In the genomic region with DNA sequence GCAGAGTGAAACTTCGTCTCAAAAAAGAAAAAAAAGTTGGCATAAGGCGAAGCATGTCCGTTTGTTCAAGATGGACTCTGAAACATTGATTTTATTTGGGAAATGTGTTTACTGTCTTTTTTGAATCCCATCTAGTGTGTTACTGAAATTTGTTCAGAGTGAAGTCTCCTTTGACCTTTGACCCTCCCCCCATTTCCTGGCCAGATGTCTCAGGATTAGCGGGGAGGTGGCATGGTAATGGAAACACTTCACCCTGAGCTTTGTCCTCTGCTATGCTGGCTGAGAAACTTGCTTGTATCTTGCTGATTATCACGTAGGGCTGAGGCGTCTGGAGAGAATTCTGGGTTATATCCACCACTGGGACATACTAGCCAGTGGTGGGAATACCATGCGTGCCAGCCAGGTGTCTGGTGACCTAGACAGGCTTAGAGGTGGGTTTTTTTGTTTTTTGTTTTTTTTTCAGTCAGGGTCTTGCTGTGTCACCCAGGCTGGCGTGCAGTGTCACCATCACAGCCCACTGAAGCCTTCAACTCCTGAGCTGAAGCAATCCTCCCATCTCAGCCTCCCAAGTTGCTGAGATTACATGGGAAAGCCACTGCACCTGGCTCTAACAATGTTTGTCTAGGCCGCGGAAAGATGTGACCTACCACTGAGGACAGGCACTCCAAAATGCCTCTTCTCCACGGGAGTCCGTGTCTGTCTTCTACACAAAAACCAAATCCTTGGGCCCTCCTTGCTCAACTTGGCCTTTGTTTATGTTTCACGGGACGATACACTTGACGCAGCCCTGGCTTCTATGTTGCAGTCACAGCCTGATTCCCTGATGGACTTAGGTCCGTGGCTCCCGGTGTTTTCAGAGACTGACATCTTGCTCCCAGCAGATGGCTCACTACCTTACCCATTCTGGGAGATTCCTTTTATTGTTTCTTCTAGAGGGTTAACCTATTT, we compare ENCODE assay signal across 10 cellular contexts. TPM values are rescaled to one million over a fixed set of nuclear protein-coding genes. Genes with fewer than 3 reads are reported as not detected.
A peak's percentile ranks its signal among the peaks of the same experiment; 100 is the strongest.
DNase-seq lines count a peak whose midpoint lies in the region; ATAC-seq and TF ChIP-seq lines count a peak whose summit lies in the region.
"Had no signal": no experiment of that assay in that cellular context is flagged by ENCODE, and none has a peak within 500 bp of the region (broad histone marks: within the 10 kb centered on the region; RNA-seq: fewer than 3 reads in every experiment).

No MANE protein-coding gene starts in this region.

- no peak overlapping the region for H3K27ac ChIP-seq in Panc1 (ENCODE audit: low read length)
- H3K27ac ChIP-seq in SJCRH30: no peak overlapping the region
- no peak overlapping the region for H3K27ac ChIP-seq in prostate gland
- H3K27ac ChIP-seq: vagina had no signal

- no peaks in the 10 kb centered on the region for H3K27me3 ChIP-seq in Panc1 (ENCODE audit: control insufficient read depth, insufficient read depth, low read length)
- H3K27me3 ChIP-seq in SJCRH30: no peaks in the 10 kb centered on the region
- no peaks in the 10 kb centered on the region for H3K27me3 ChIP-seq in prostate gland (replicated peaks; ENCODE audit: insufficient read depth)
- H3K27me3 ChIP-seq: vagina had no signal

- H3K4me1 ChIP-seq in Panc1 (ENCODE audit: control insufficient read depth, insufficient read depth, low read length) (peaks cover 5% of the 10 kb centered on the region), SJCRH30 (peaks cover 29% of the 10 kb centered on the region), prostate gland (replicated peaks) (peaks cover 4% of the 10 kb centered on the region)

- intact Hi-C loops in Panc1 (cut with micrococcal nuclease; ENCODE audit: unreplicated experiment) (no loop called here), prostate gland (cut with DNase I) (no loop called here)

- POLR2A ChIA-PET in Panc1 (lab: Charles Lee): interaction anchor here (0.6 kb wide), 2 partner anchors 10 to 170 kb away, joined by 3 read pairs; no protein-coding TSS in a partner anchor

- WGBS in prostate gland: 78% methylated on average over 17 of the region's 17 CpGs

- H3K36me3 ChIP-seq in Panc1 (ENCODE audit: control insufficient read depth, insufficient read depth, low read length) (peaks cover 4% of the 10 kb centered on the region), SJCRH30 (peaks cover 16% of the 10 kb centered on the region), prostate gland (no peaks in the 10 kb centered on the region)

- TF ChIP-seq CTCF in Panc1 (IDR thresholded peaks at IDR 0.05): peak; percentile 50; the same call in 1 of the 2 replicates
- TF ChIP-seq CTCF in epithelial cell of esophagus (IDR thresholded peaks at IDR 0.05; ENCODE audit: insufficient read depth, low read depth, low read length, missing control alignments): peak; percentile 51
- TF ChIP-seq CTCF in retinal pigment epithelial cell (conservative IDR thresholded peaks at IDR 0.05; ENCODE audit: low read depth, low read length): peak; percentile 26
- TF ChIP-seq CTCF in prostate gland (IDR thresholded peaks at IDR 0.05): peak in 2 of 4 experiments; percentile 9 to 18

- H3K4me3 ChIP-seq in Panc1 (ENCODE audit: low read depth in 2 of 2, low read length in 2 of 2) (no peak overlapping the region), epithelial cell of esophagus (ENCODE audit: low read length) (no peak overlapping the region), retinal pigment epithelial cell (ENCODE audit: low read length) (no peak overlapping the region), SJCRH30 (no peak overlapping the region), prostate gland (no peak overlapping the region)
- H3K4me3 ChIP-seq: vagina had no signal

- H3K9me3 ChIP-seq in Panc1 (ENCODE audit: control insufficient read depth, insufficient read depth, low read depth, low read length) (no peaks in the 10 kb centered on the region), SJCRH30 (replicated peaks) (no peaks in the 10 kb centered on the region), prostate gland (no peaks in the 10 kb centered on the region)
- H3K9me3 ChIP-seq: vagina had no signal

- ATAC-seq in Panc1 (no peak), HG02938 (IDR thresholded peaks at IDR 0.05; ENCODE audit: unreplicated experiment) (no peak)

- no TSS peak for BruUV-seq in Panc1 (replicated peaks; lab: Mats Ljungman, UMichigan)

- in situ Hi-C loops in Panc1 (cut with HindIII; ENCODE audit: low pct_unique_long_range_greater_than_20kb, low sequenced_read_pairs): no loop called here

- DNase-seq in SIG-M5 treated with dmso at 0.1 percent for 504 hours (lab: John Stamatoyannopoulos, UW; ENCODE audit: unreplicated experiment) (peak; percentile 25), SIG-M5 (lab: John Stamatoyannopoulos, UW) (no peak), Panc1 (ENCODE audit: low read depth, low spot score) (no peak), epithelial cell of esophagus (ENCODE audit: low read depth) (peak; percentile 63), retinal pigment epithelial cell (ENCODE audit: low read depth) (no peak), SJCRH30 (no peak), prostate gland (ENCODE audit: low spot score) (no peak)
- DNase-seq: hippocampal formation had no signal

- CTCF ChIA-PET in Panc1 (lab: Charles Lee): interaction anchor here (0.6 kb wide), 2 partner anchors 87 to 135 kb away, joined by 3 to 6 read pairs; no protein-coding TSS in a partner anchor

- no peak for TF ChIP-seq POLR2A in prostate gland (IDR thresholded peaks at IDR 0.05)

RNA-seq across cellular contexts. Expression of a gene that starts 6.6 kb away (rescaled TPM):
- 35.8 TPM for total RNA-seq in Panc1 (2021; ENCODE audit: unreplicated experiment)
- 51.2 TPM for polyA plus RNA-seq in Panc1 (2012; ENCODE audit: insufficient read length)
- total RNA-seq in SJCRH30 (2014; rRNA removed; shearing (Covaris generic)): 29.0 and 31.5 TPM in 2 replicates
- total RNA-seq in prostate gland: 10 to 100 TPM; 28.1 to 28.5 TPM

RNA-seq across cellular contexts. Expression of a gene that starts 13.0 kb away (rescaled TPM):
- total RNA-seq in Panc1 (2021; ENCODE audit: unreplicated experiment): 32.1 TPM
- polyA plus RNA-seq in Panc1 (2012; ENCODE audit: insufficient read length): 24.3 TPM
- 40.6 and 51.4 TPM in 2 replicates for total RNA-seq in SJCRH30 (2014; rRNA removed; shearing (Covaris generic))
- 10 to 100 TPM; 68.9 to 72.5 TPM for total RNA-seq in prostate gland

RNA-seq across cellular contexts. Expression of a gene that starts 50.3 kb away (rescaled TPM):
- 100 TPM for total RNA-seq in Panc1 (2021; ENCODE audit: unreplicated experiment)
- 115 TPM for polyA plus RNA-seq in Panc1 (2012; ENCODE audit: insufficient read length)
- total RNA-seq in SJCRH30 (2014; rRNA removed; shearing (Covaris generic)): 4.3 and 8.8 TPM in 2 replicates
- 100 to 1,000 TPM in 1 of 2 donors, 10 to 100 TPM in 1; 81.0 to 105 TPM for total RNA-seq in prostate gland

Comparison
In these comparisons a context has a peak if more than half of its experiments do, and no peak if none do; other contexts are left out.
1. DNase-seq: peak in SIG-M5 treated with dmso at 0.1 percent for 504 hours (single experiment) and epithelial cell of esophagus (single experiment); none in SIG-M5 (single experiment), Panc1 (single experiment), retinal pigment epithelial cell (single experiment), SJCRH30 (0 of 2) and prostate gland (single experiment).